ENCODE assay signal across 13 cellular contexts in genomic region chr19:35265126-35265995, GRCh38. TPM values are rescaled to one million over a fixed set of nuclear protein-coding genes. Genes with fewer than 3 reads are reported as not detected.
DNase-seq lines count a peak whose midpoint lies in the region; ATAC-seq, FAIRE-seq and TF ChIP-seq lines count a peak whose summit lies in the region.
"Had no signal": no experiment of that assay in that cellular context is flagged by ENCODE, and none has a peak within 500 bp of the region (broad histone marks: within the 10 kb centered on the region; RNA-seq: fewer than 3 reads in every experiment).

No MANE protein-coding gene starts in this region.

- no peak for TF ChIP-seq CTCF in bronchial epithelial cell (IDR thresholded peaks at IDR 0.05; ENCODE audit: insufficient read depth, low read length, severe bottlenecking)
- no peak for TF ChIP-seq CTCF in neural progenitor cell (IDR thresholded peaks at IDR 0.05)

- intact Hi-C loops in CD4-positive, alpha-beta memory T cell (cut with micrococcal nuclease): no loop called here

- peaks cover 3 to 42% of the 10 kb centered on the region in 2 donors for H3K36me3 Mint-ChIP-seq in CD4-positive, alpha-beta memory T cell
- peaks cover 13% of the 10 kb centered on the region for H3K36me3 Mint-ChIP-seq in neural progenitor cell

- H3K27me3 Mint-ChIP-seq in CD4-positive, alpha-beta memory T cell: no peaks in the 10 kb centered on the region
- H3K27me3 Mint-ChIP-seq in neural progenitor cell (ENCODE audit: insufficient read depth, low read depth): no peaks in the 10 kb centered on the region

- peaks cover 0 to 1% (median 0%) of the 10 kb centered on the region in 8 donors for H3K9me3 Mint-ChIP-seq in CD4-positive, alpha-beta memory T cell
- no peaks in the 10 kb centered on the region for H3K9me3 Mint-ChIP-seq in neural progenitor cell
- H3K9me3 Mint-ChIP-seq: dendritic cell treated with granulocyte-macrophage colony-stimulating factor and Interleukin-4, amounts not matched to agents 40 ng/mL and 50 ng/mL, for 4 days had no signal

- peaks cover 46% of the 10 kb centered on the region for H3F3A ChIP-seq in neural progenitor cell (ENCODE audit: low read depth)

- no peak overlapping the region for H3K4me2 ChIP-seq in neural progenitor cell

- H3K4me3 Mint-ChIP-seq in CD4-positive, alpha-beta memory T cell: peak overlapping the region in 7 of 8 donors; percentile 49 to 81 (median 72)
- peak overlapping the region; percentile 83 for H3K4me3 Mint-ChIP-seq in neural progenitor cell

- H3K4me1 Mint-ChIP-seq in CD4-positive, alpha-beta memory T cell: peaks cover 12 to 27% (median 23%) of the 10 kb centered on the region in 4 donors
- H3K4me1 Mint-ChIP-seq in neural progenitor cell: peaks cover 9% of the 10 kb centered on the region

- ATAC-seq in HG03159 (IDR thresholded peaks at IDR 0.05; ENCODE audit: unreplicated experiment) (no peak), HG03571 (IDR thresholded peaks at IDR 0.05; ENCODE audit: unreplicated experiment) (no peak), HG03025 (IDR thresholded peaks at IDR 0.05; ENCODE audit: low FRiP score, unreplicated experiment) (no peak)
- ATAC-seq: left colon had no signal

- H3K4me1 ChIP-seq in CD4-positive, alpha-beta memory T cell (ENCODE audit: insufficient read depth, low read length): peaks cover 24% of the 10 kb centered on the region
- no peaks in the 10 kb centered on the region for H3K4me1 ChIP-seq in neural progenitor cell

- no peaks in the 10 kb centered on the region for H3K9me3 ChIP-seq in CD4-positive, alpha-beta memory T cell (ENCODE audit: control insufficient read depth in 1 of 2, low read length in 2 of 2)
- H3K9me3 ChIP-seq in neural progenitor cell (ENCODE audit: low read depth): no peaks in the 10 kb centered on the region

- POLR2A ChIA-PET in CD4-positive, alpha-beta memory T cell (lab: Charles Lee; ENCODE audit: partially characterized antibody): interaction anchor here (0.7 to 7.7 kb wide), 17 partner anchors 9 to 111 kb away, joined by 3 to 95 read pairs (median 6); partner anchors contain the start of gene FXYD5

- no peaks in the 10 kb centered on the region for H3K27me3 ChIP-seq in CD4-positive, alpha-beta memory T cell (ENCODE audit: insufficient read depth, low read length)
- H3K27me3 ChIP-seq in bronchial epithelial cell (ENCODE audit: control insufficient read depth, insufficient read depth, low read length): no peaks in the 10 kb centered on the region
- no peaks in the 10 kb centered on the region for H3K27me3 ChIP-seq in neural progenitor cell

- CTCF ChIA-PET in CD4-positive, alpha-beta memory T cell (lab: Charles Lee; ENCODE audit: partially characterized antibody): interaction anchor here (0.5 to 1.5 kb wide), 3 partner anchors 123 to 230 kb away, joined by 3 to 6 read pairs (median 3); partner anchors contain the start of gene FXYD7

- no peak for DNase-seq in CD4-positive, alpha-beta memory T cell
- peak; percentile 10 for DNase-seq in NCI-H69 (lab: John Stamatoyannopoulos, UW)
- peak; percentile 29 for DNase-seq in bronchial epithelial cell (ENCODE audit: low read depth)
- no peak for DNase-seq in neural progenitor cell (ENCODE audit: low spot score)
- no peak for DNase-seq in DMS114 treated with DMSO at 0.1 percent for 48 hours (lab: John Stamatoyannopoulos, UW; ENCODE audit: unreplicated experiment)
- DNase-seq: GOT3; MM.1S; stimulated activated CD4-positive, alpha-beta T cell treated with anti-CD3 and anti-CD28 coated beads, Interleukin-4, amount 100 ng/mL, for 1 hour had no signal

- no peak overlapping the region for H3K9ac ChIP-seq in neural progenitor cell

- H3K27ac Mint-ChIP-seq in CD4-positive, alpha-beta memory T cell: peak overlapping the region; percentile 79 to 90 (median 86)
- peak overlapping the region; percentile 9 for H3K27ac Mint-ChIP-seq in neural progenitor cell

- H3K4me3 ChIP-seq in CD4-positive, alpha-beta memory T cell (ENCODE audit: low read length in 2 of 2): no peak overlapping the region
- H3K4me3 ChIP-seq in bronchial epithelial cell (ENCODE audit: low read depth, low read length): no peak overlapping the region
- no peak overlapping the region for H3K4me3 ChIP-seq in neural progenitor cell

- peaks cover 16% of the 10 kb centered on the region for H3K79me2 ChIP-seq in neural progenitor cell (ENCODE audit: low read depth)

- H4K20me1 ChIP-seq in neural progenitor cell (ENCODE audit: low read depth): peaks cover 42% of the 10 kb centered on the region

- no peak overlapping the region for H3K27ac ChIP-seq in CD4-positive, alpha-beta memory T cell (ENCODE audit: low read depth, low read length)
- no peak overlapping the region for H3K27ac ChIP-seq in neural progenitor cell

- peaks cover 11% of the 10 kb centered on the region for H3K36me3 ChIP-seq in CD4-positive, alpha-beta memory T cell (ENCODE audit: insufficient read depth, low read length)
- H3K36me3 ChIP-seq in bronchial epithelial cell (ENCODE audit: control insufficient read depth, insufficient read depth, low read length): peaks cover 20% of the 10 kb centered on the region
- no peaks in the 10 kb centered on the region for H3K36me3 ChIP-seq in neural progenitor cell

- no peak for FAIRE-seq in bronchial epithelial cell (lab: Jason Lieb, UNC)

- no peak overlapping the region for H2AFZ ChIP-seq in neural progenitor cell (replicated peaks)

RNA-seq across cellular contexts. Expression of gene USF2, which starts 3.4 kb away (rescaled TPM):
- total RNA-seq in CD4-positive, alpha-beta memory T cell: 100 to 1,000 TPM; 204 to 216 TPM
- 1 to 10 TPM; 2.2 to 9.4 TPM for polyA plus RNA-seq in CD4-positive, alpha-beta memory T cell
- total RNA-seq in bronchial epithelial cell: 60.8 and 67.3 TPM in 2 replicates
- total RNA-seq in neural progenitor cell (ENCODE audit: low replicate concordance): 46.8 and 88.7 TPM in 2 replicates

RNA-seq across cellular contexts. Expression of gene LSR, which starts 16.6 kb away (rescaled TPM):
- 10 to 100 TPM; 45.8 to 48.9 TPM for total RNA-seq in CD4-positive, alpha-beta memory T cell
- polyA plus RNA-seq in CD4-positive, alpha-beta memory T cell: 10 to 100 TPM; 76.1 to 91.6 TPM
- total RNA-seq in bronchial epithelial cell (11.3 and 27.0 TPM in 2 replicates), neural progenitor cell (ENCODE audit: low replicate concordance) (27.1 and 78.4 TPM in 2 replicates)

RNA-seq across cellular contexts. Expression of gene HAMP, which starts 17.0 kb away (rescaled TPM):
- total RNA-seq in CD4-positive, alpha-beta memory T cell: 1 to 10 TPM; 1.2 to 2.7 TPM
- not detected for polyA plus RNA-seq in CD4-positive, alpha-beta memory T cell
- not detected in 2 replicates for total RNA-seq in bronchial epithelial cell
- total RNA-seq in neural progenitor cell (ENCODE audit: low replicate concordance): 0.30 TPM in 1 of 2 replicates, not detected in the other
- total RNA-seq: left colon had no signal

RNA-seq across cellular contexts. Expression of gene MAG, which starts 26.6 kb away (rescaled TPM):
- not detected for total RNA-seq in CD4-positive, alpha-beta memory T cell
- not detected for polyA plus RNA-seq in CD4-positive, alpha-beta memory T cell
- total RNA-seq in bronchial epithelial cell (not detected in 2 replicates), neural progenitor cell (ENCODE audit: low replicate concordance) (not detected in 2 replicates)
- total RNA-seq: left colon had no signal

RNA-seq across cellular contexts. Expression of gene FAM187B, which starts 36.8 kb away (rescaled TPM):
- not detected for total RNA-seq in CD4-positive, alpha-beta memory T cell
- polyA plus RNA-seq in CD4-positive, alpha-beta memory T cell: not detected
- total RNA-seq in bronchial epithelial cell (not detected in 2 replicates), neural progenitor cell (ENCODE audit: low replicate concordance) (0.19 TPM in 1 of 2 replicates, not detected in the other)
- total RNA-seq: left colon had no signal

Comparison
In these comparisons a context has a peak if more than half of its experiments do, and no peak if none do; other contexts are left out.
1. DNase-seq: peak in NCI-H69 (single experiment) and bronchial epithelial cell (single experiment); none in CD4-positive, alpha-beta memory T cell (0 of 5), neural progenitor cell (single experiment) and DMS114 treated with DMSO at 0.1 percent for 48 hours (single experiment).